Comparison of ENCODE assay signal across 20 cellular contexts in genomic region chr22:39250838-39251237, GRCh38.
"Had no signal": no experiment of that assay in that cellular context is flagged by ENCODE, and none has a peak within 500 bp of the region (broad histone marks: within the 10 kb centered on the region; RNA-seq: fewer than 3 reads in every experiment).

No MANE protein-coding gene starts in this region.

- H3K9me3 ChIP-seq: spleen, tibial nerve, vagina had no signal

- H3K36me3 ChIP-seq: spleen, tibial nerve, vagina had no signal

- DNase-seq: activated CD4-positive, alpha-beta T cell treated with anti-CD3 and anti-CD28 coated beads, Interleukin-2, amount 50 U/mL, for 4 hours; activated CD8-positive, alpha-beta memory T cell treated with anti-CD3 and anti-CD28 coated beads for 24 hours; activated CD8-positive, alpha-beta memory T cell treated with anti-CD3 and anti-CD28 coated beads, Interleukin-2, amount 50 U/mL, for 4 hours; activated naive CD8-positive, alpha-beta T cell treated with anti-CD3 and anti-CD28 coated beads for 36 hours; activated T-cell treated with anti-CD3 and anti-CD28 coated beads, Interleukin-2, amount 50 U/mL, for 24 hours; cerebellar nuclear complex; effector CD8-positive, alpha-beta T cell; foreskin keratinocyte; immature natural killer cell; mammary epithelial cell; midbrain; natural killer cell; spleen; stimulated activated CD4-positive, alpha-beta T cell treated with anti-CD3 and anti-CD28 coated beads, Interleukin-4, amount 100 ng/mL, for 24 hours; stimulated activated naive CD8-positive, alpha-beta T cell treated with anti-CD3 and anti-CD28 coated beads, Interleukin-15, Interleukin-2, amounts not matched to agents 100 U/mL and 50 U/mL, for 24 hours; T-helper 9 cell had no signal

- H3K4me3 ChIP-seq: spleen, tibial nerve, vagina had no signal

- H3K27ac ChIP-seq: foreskin keratinocyte, spleen, tibial nerve, vagina had no signal

- ATAC-seq: activated T-helper 17 cell treated with anti-CD3 and anti-CD28 coated beads, Interleukin-2, amount 50 U/mL, for 72 hours; foreskin keratinocyte; left lobe of liver; natural killer cell; stimulated activated naive CD8-positive, alpha-beta T cell treated with anti-CD3 and anti-CD28 coated beads, Interleukin-15, Interleukin-2, amounts not matched to agents 100 U/mL and 50 U/mL, for 24 hours had no signal

- H3K27me3 ChIP-seq: foreskin keratinocyte, tibial nerve, vagina had no signal
